In genomic region chr1:3884966-3885365, GRCh38 we compare ENCODE assay signal across 20 cellular contexts. TPM values are rescaled to one million over a fixed set of nuclear protein-coding genes. Genes with fewer than 3 reads are reported as not detected.
DNase-seq lines count a peak whose midpoint lies in the region; ATAC-seq and TF ChIP-seq lines count a peak whose summit lies in the region.
"Had no signal": no experiment of that assay in that cellular context is flagged by ENCODE, and none has a peak within 500 bp of the region (broad histone marks: within the 10 kb centered on the region; RNA-seq: fewer than 3 reads in every experiment).

No MANE protein-coding gene starts in this region.

- H3K4me1 ChIP-seq in lower lobe of right lung (no peaks in the 10 kb centered on the region), breast epithelium (no peaks in the 10 kb centered on the region)

- H3K4me3 ChIP-seq in lower lobe of right lung (no peak overlapping the region), breast epithelium (no peak overlapping the region)
- H3K4me3 ChIP-seq: BLaER1 treated with 17β-estradiol and CSF1 and Interleukin-3, amounts not matched to agents 10 nM and 100 nM had no signal

- H3K27me3 ChIP-seq in lower lobe of right lung (ENCODE audit: low read depth), result no peaks in the 10 kb centered on the region
- no peaks in the 10 kb centered on the region for H3K27me3 ChIP-seq in breast epithelium
- H3K27me3 ChIP-seq: BLaER1 treated with 17β-estradiol and CSF1 and Interleukin-3, amounts not matched to agents 10 nM and 100 nM had no signal

- H3K36me3 ChIP-seq in lower lobe of right lung (peaks cover 76% of the 10 kb centered on the region), breast epithelium (no peaks in the 10 kb centered on the region)

- peaks cover 80% of the 10 kb centered on the region for H3K36me3 Mint-ChIP-seq in activated T-cell treated with anti-CD3 and anti-CD28 coated beads, Interleukin-2, amount 50 U/mL, for 24 hours (ENCODE audit: low read depth)
- peaks cover 69% of the 10 kb centered on the region for H3K36me3 Mint-ChIP-seq in activated T-helper 17 cell treated with anti-CD3 and anti-CD28 coated beads, Interleukin-2, amount 50 U/mL, for 72 hours (ENCODE audit: low read depth)

- TF ChIP-seq POLR2A in breast epithelium (IDR thresholded peaks at IDR 0.05), result no peak

- no peaks in the 10 kb centered on the region for H3K27me3 Mint-ChIP-seq in activated T-cell treated with anti-CD3 and anti-CD28 coated beads, Interleukin-2, amount 50 U/mL, for 24 hours
- H3K27me3 Mint-ChIP-seq in activated T-helper 17 cell treated with anti-CD3 and anti-CD28 coated beads, Interleukin-2, amount 50 U/mL, for 72 hours, result no peaks in the 10 kb centered on the region
- H3K27me3 Mint-ChIP-seq: CD4-positive, alpha-beta memory T cell had no signal

- no peaks in the 10 kb centered on the region for H3K9me3 Mint-ChIP-seq in activated T-cell treated with anti-CD3 and anti-CD28 coated beads, Interleukin-2, amount 50 U/mL, for 24 hours
- H3K9me3 Mint-ChIP-seq in activated T-helper 17 cell treated with anti-CD3 and anti-CD28 coated beads, Interleukin-2, amount 50 U/mL, for 72 hours, result no peaks in the 10 kb centered on the region

- no peak for DNase-seq in activated T-cell treated with anti-CD3 and anti-CD28 coated beads, Interleukin-2, amount 50 U/mL, for 24 hours
- no peak for DNase-seq in activated T-cell treated with anti-CD3 and anti-CD28 coated beads, Interleukin-2, amount 50 U/mL, for 48 hours
- DNase-seq in lower lobe of right lung (peak; percentile 28), LoVo (ENCODE audit: low spot score) (no peak), breast epithelium (ENCODE audit: low spot score in 2 of 2) (no peak)
- DNase-seq: 8988T; CD4-positive, alpha-beta memory T cell; DMS53; GDM1; GOT3; HCEC 1CT; IMR-90; NCI-H1694 treated with DMSO at 0.1 percent for 48 hours; NCI-H2081 treated with DMSO at 0.1 percent for 48 hours; NCI-H2171 treated with DMSO at 0.1 percent for 48 hours; NCI-H524 treated with DMSO at 0.1 percent for 48 hours had no signal

- intact Hi-C loops in lower lobe of right lung (cut with DNase I), result no loop called here
- intact Hi-C loops in breast epithelium (cut with DNase I; ENCODE audit: low total_unique reads), result no loop called here

- peaks cover 14% of the 10 kb centered on the region for H3K4me1 Mint-ChIP-seq in activated T-cell treated with anti-CD3 and anti-CD28 coated beads, Interleukin-2, amount 50 U/mL, for 24 hours (ENCODE audit: low read depth)
- H3K4me1 Mint-ChIP-seq in activated T-helper 17 cell treated with anti-CD3 and anti-CD28 coated beads, Interleukin-2, amount 50 U/mL, for 72 hours, result peaks cover 8% of the 10 kb centered on the region

- H3K9me3 ChIP-seq in lower lobe of right lung (no peaks in the 10 kb centered on the region), breast epithelium (no peaks in the 10 kb centered on the region)

- peak; percentile 23 for ATAC-seq in activated T-helper 17 cell treated with anti-CD3 and anti-CD28 coated beads, Interleukin-2, amount 50 U/mL, for 72 hours (replicated peaks)
- ATAC-seq in lower lobe of right lung (no peak), HG02852 (IDR thresholded peaks at IDR 0.05; ENCODE audit: unreplicated experiment) (no peak)
- ATAC-seq: Right ventricle myocardium inferior had no signal

- no peak overlapping the region for H3K4me3 Mint-ChIP-seq in activated T-cell treated with anti-CD3 and anti-CD28 coated beads, Interleukin-2, amount 50 U/mL, for 24 hours
- no peak overlapping the region for H3K4me3 Mint-ChIP-seq in activated T-helper 17 cell treated with anti-CD3 and anti-CD28 coated beads, Interleukin-2, amount 50 U/mL, for 72 hours
- H3K4me3 Mint-ChIP-seq: CD4-positive, alpha-beta memory T cell had no signal

- TF ChIP-seq CTCF in lower lobe of right lung (IDR thresholded peaks at IDR 0.05) (no peak), breast epithelium (IDR thresholded peaks at IDR 0.05) (no peak)

- H3K27ac ChIP-seq in lower lobe of right lung, result no peak overlapping the region
- H3K27ac ChIP-seq in breast epithelium, result no peak overlapping the region
- H3K27ac ChIP-seq: BLaER1 treated with 17β-estradiol and CSF1 and Interleukin-3, amounts not matched to agents 10 nM and 100 nM had no signal

- H3K27ac Mint-ChIP-seq in activated T-cell treated with anti-CD3 and anti-CD28 coated beads, Interleukin-2, amount 50 U/mL, for 24 hours, result peak overlapping the region; percentile 70
- peak overlapping the region; percentile 35 for H3K27ac Mint-ChIP-seq in activated T-helper 17 cell treated with anti-CD3 and anti-CD28 coated beads, Interleukin-2, amount 50 U/mL, for 72 hours

RNA-seq across cellular contexts. Expression of gene C1orf174, which starts 15.1 kb away (rescaled TPM):
- 10 to 100 TPM; 25.1 to 33.2 TPM for total RNA-seq in activated T-helper 17 cell treated with anti-CD3 and anti-CD28 coated beads, Interleukin-2, amount 50 U/mL, for 72 hours
- total RNA-seq in lower lobe of right lung (19.8 TPM), breast epithelium (10 to 100 TPM; 17.6 to 24.9 (median 18.1) TPM)

RNA-seq across cellular contexts. Expression of gene DFFB, which starts 27.7 kb away (rescaled TPM):
- 10 to 100 TPM; 13.0 to 18.5 TPM for total RNA-seq in activated T-helper 17 cell treated with anti-CD3 and anti-CD28 coated beads, Interleukin-2, amount 50 U/mL, for 72 hours
- total RNA-seq in lower lobe of right lung (10.6 TPM), breast epithelium (10 to 100 TPM in 2 of 3 donors, 1 to 10 TPM in 1; 9.1 to 14.4 (median 11.3) TPM)

RNA-seq across cellular contexts. Expression of gene CEP104, which starts 28.0 kb away (rescaled TPM):
- 10 to 100 TPM; 17.8 to 39.4 TPM for total RNA-seq in activated T-helper 17 cell treated with anti-CD3 and anti-CD28 coated beads, Interleukin-2, amount 50 U/mL, for 72 hours
- total RNA-seq in lower lobe of right lung (53.9 TPM), breast epithelium (10 to 100 TPM; 24.0 to 33.8 (median 30.5) TPM)
